14 cellular contexts compared by ENCODE assay signal in genomic region chrY:25639852-25640251, GRCh38. TPM values are rescaled to one million over a fixed set of nuclear protein-coding genes. Genes with fewer than 3 reads are reported as not detected.
"Had no signal": no experiment of that assay in that cellular context is flagged by ENCODE, and none has a peak within 500 bp of the region (broad histone marks: within the 10 kb centered on the region; RNA-seq: fewer than 3 reads in every experiment).

No MANE protein-coding gene starts in this region.

RNA-seq across cellular contexts. Expression of gene CDY1, which starts 17.9 kb away (rescaled TPM):
- total RNA-seq: stomach, subcutaneous adipose tissue, suprapubic skin, temporal lobe, thoracic aorta, thyroid gland, tibial nerve, transverse colon, upper lobe of left lung, upper lobe of right lung, ureter, urinary bladder, uterus, vagina had no signal
